18 cellular contexts compared by ENCODE assay signal in genomic region chr18:75309564-75309963, GRCh38.
DNase-seq lines count a peak whose midpoint lies in the region; ATAC-seq and TF ChIP-seq lines count a peak whose summit lies in the region.
"Had no signal": no experiment of that assay in that cellular context is flagged by ENCODE, and none has a peak within 500 bp of the region (broad histone marks: within the 10 kb centered on the region; RNA-seq: fewer than 3 reads in every experiment).

No MANE protein-coding gene starts in this region.

- H3K23ac ChIP-seq in H9 (ENCODE audit: insufficient read length, low read depth, low read length) = no peak overlapping the region

- H2AFZ ChIP-seq in H9 (ENCODE audit: low read length) (no peak overlapping the region), PC-9 (no peak overlapping the region)

- H3K27me3 Mint-ChIP-seq in H9 (ENCODE audit: low read depth) = no peaks in the 10 kb centered on the region

- POLR2A ChIA-PET in PC-9 (lab: Charles Lee; ENCODE audit: unreplicated experiment) = no interaction called here

- TF ChIP-seq CTCF in H9 (conservative IDR thresholded peaks at IDR 0.05) (peak; percentile 34; the same call in 1 of the 3 replicates), WERI-Rb-1 (IDR thresholded peaks at IDR 0.05; ENCODE audit: low read depth, low read length) (peak; percentile 29; the same call in 1 of the 2 replicates), fibroblast of villous mesenchyme (IDR thresholded peaks at IDR 0.05; ENCODE audit: insufficient read depth, low read depth, low read length) (peak; percentile 15), PC-9 (conservative IDR thresholded peaks at IDR 0.05) (no peak)

- H3K27me3 ChIP-seq in H9 (ENCODE audit: insufficient read depth, low read length) (no peaks in the 10 kb centered on the region), WERI-Rb-1 (ENCODE audit: insufficient read depth, low read depth, severe bottlenecking) (no peaks in the 10 kb centered on the region), PC-9 (ENCODE audit: insufficient read depth, low read depth) (peaks cover 76% of the 10 kb centered on the region)

- H2BK20ac ChIP-seq in H9 (ENCODE audit: low read depth, low read length, poor library complexity, severe bottlenecking) = no peak overlapping the region

- H3K27ac ChIP-seq in H9 (ENCODE audit: insufficient read length, low read depth, low read length) (no peak overlapping the region), WERI-Rb-1 (no peak overlapping the region), PC-9 (no peak overlapping the region)

- ATAC-seq in HG03196 (IDR thresholded peaks at IDR 0.05; ENCODE audit: unreplicated experiment) = no peak
- ATAC-seq: PC-3, Right ventricle myocardium inferior had no signal

- H4K91ac ChIP-seq in H9 (ENCODE audit: insufficient read length, low read depth, low read length) = no peak overlapping the region

- H3K9me3 Mint-ChIP-seq in H9 = peaks cover 9 to 17% of the 10 kb centered on the region in 2 experiments

- DNase-seq in Daoy (ENCODE audit: low read depth) (peak; percentile 20), H9 (no peak), WERI-Rb-1 (no peak), fibroblast of villous mesenchyme (ENCODE audit: low read depth) (peak; percentile 7), PC-9 (no peak), SKM-1 treated with dmso at 0.1 percent for 144 hours (lab: John Stamatoyannopoulos, UW; ENCODE audit: unreplicated experiment) (no peak)
- DNase-seq: ACHN, AML-193, COR-L47, KBM-7, MV-4-11, NCI-H1417 treated with DMSO at 0.1 percent for 48 hours, NCI-H1930, NCI-H748 treated with DMSO at 0.1 percent for 48 hours, PC-3, SK-N-SH had no signal

- H3K9ac ChIP-seq in H9 (ENCODE audit: extremely low read depth, insufficient read length, low read length) = no peak overlapping the region
- H3K9ac ChIP-seq: SK-N-SH had no signal

- CTCF ChIA-PET in PC-9 (lab: Charles Lee) = no interaction called here

- H3K4me3 Mint-ChIP-seq in H9 = no peak overlapping the region

- H3K14ac ChIP-seq in H9 (ENCODE audit: insufficient read depth, low read length) = no peak overlapping the region

- H2BK120ac ChIP-seq in H9 (ENCODE audit: low read depth, low read length, poor library complexity, severe bottlenecking) = no peak overlapping the region

- intact Hi-C loops in PC-9 (cut with micrococcal nuclease; ENCODE audit: unreplicated experiment) = no loop called here

- H3K18ac ChIP-seq in H9 (ENCODE audit: insufficient read length, low read depth, low read length) = no peak overlapping the region

- no peaks in the 10 kb centered on the region; a peak in 1 of 7 replicates for H3K36me3 Mint-ChIP-seq in H9 (ENCODE audit: insufficient read depth in 1 of 3, low read depth in 3 of 3)

- H3K4me1 ChIP-seq in H9 (ENCODE audit: insufficient read depth, low read length) (no peaks in the 10 kb centered on the region), PC-9 (replicated peaks; ENCODE audit: insufficient read depth) (no peaks in the 10 kb centered on the region)

- H3K4me2 ChIP-seq in H9 (ENCODE audit: insufficient read depth, insufficient read length, low read length) (no peak overlapping the region), PC-9 (no peak overlapping the region)
- H3K4me2 ChIP-seq: SK-N-SH had no signal

- no peaks in the 10 kb centered on the region for H3K79me1 ChIP-seq in H9 (ENCODE audit: insufficient read depth, low read depth, low read length, poor library complexity, severe bottlenecking)

- no peaks in the 10 kb centered on the region for H3K79me2 ChIP-seq in H9 (ENCODE audit: insufficient read depth, low read length)
- H3K79me2 ChIP-seq in PC-9 (ENCODE audit: low read depth) = no peaks in the 10 kb centered on the region

- H4K8ac ChIP-seq in H9 (replicated peaks; ENCODE audit: insufficient read length, low read depth, low read length) = no peak overlapping the region

- no peak overlapping the region for H2BK12ac ChIP-seq in H9 (ENCODE audit: insufficient read length, low read depth, low read length)

- H3K9me3 ChIP-seq in H9 (ENCODE audit: control insufficient read depth, low read depth, low read length) (no peaks in the 10 kb centered on the region), WERI-Rb-1 (ENCODE audit: severe bottlenecking) (no peaks in the 10 kb centered on the region), PC-9 (ENCODE audit: insufficient read depth, low read depth) (no peaks in the 10 kb centered on the region)
- H3K9me3 ChIP-seq: SK-N-SH had no signal

- no peak overlapping the region for H4K5ac ChIP-seq in H9 (ENCODE audit: insufficient read length, low read depth, low read length)

- H3K4ac ChIP-seq in H9 (ENCODE audit: low read depth, low read length) = no peak overlapping the region

- peak overlapping the region in 1 of 3 experiments; percentile 63; a peak in 1 of 7 replicates for H3K27ac Mint-ChIP-seq in H9

- no peaks in the 10 kb centered on the region for H3K4me1 Mint-ChIP-seq in H9

- WGBS in H9 (ENCODE audit: extremely low coverage, insufficient read length, low lambda C conversion rate) = no CpG with 5 or more reads among the region's 8 CpGs

- H3K4me3 ChIP-seq in WERI-Rb-1 (ENCODE audit: low read depth, low read length) = no peak overlapping the region
- H3K4me3 ChIP-seq in fibroblast of villous mesenchyme (ENCODE audit: low read depth, low read length) = no peak overlapping the region
- no peak overlapping the region for H3K4me3 ChIP-seq in PC-9

- H3K9me2 ChIP-seq in PC-9 (ENCODE audit: insufficient read depth) = no peaks in the 10 kb centered on the region
- H3K9me2 ChIP-seq: SK-N-SH had no signal

- H3T11ph ChIP-seq in H9 (ENCODE audit: low read length) = no peak overlapping the region

- H3K56ac ChIP-seq in H9 (ENCODE audit: insufficient read length, low read depth, low read length) = no peak overlapping the region

- H2BK15ac ChIP-seq in H9 (ENCODE audit: low read depth, low read length) = no peak overlapping the region

- H2BK5ac ChIP-seq in H9 (ENCODE audit: insufficient read length, low read length) = no peak overlapping the region

- H4K20me1 ChIP-seq in H9 (ENCODE audit: control insufficient read depth, insufficient read depth, insufficient read length) (no peaks in the 10 kb centered on the region), PC-9 (ENCODE audit: insufficient read depth) (no peaks in the 10 kb centered on the region)

- H2AK5ac ChIP-seq in H9 (ENCODE audit: insufficient read length, low read length) = no peak overlapping the region

- H3K36me3 ChIP-seq in WERI-Rb-1 = no peaks in the 10 kb centered on the region
- H3K36me3 ChIP-seq in PC-9 (ENCODE audit: low read depth) = no peaks in the 10 kb centered on the region

- H3F3A ChIP-seq in PC-9 (ENCODE audit: insufficient read depth, low read depth) = no peaks in the 10 kb centered on the region

- H3K23me2 ChIP-seq in H9 (ENCODE audit: insufficient read length, low read depth, low read length, poor library complexity, severe bottlenecking) = no peaks in the 10 kb centered on the region

- BruUV-seq in PC-9 (replicated peaks; lab: Mats Ljungman, UMichigan) = no TSS peak

Comparison
In these comparisons a context has a peak if more than half of its experiments do, and no peak if none do; other contexts are left out.
1. DNase-seq: peak in Daoy (single experiment) and fibroblast of villous mesenchyme (single experiment); none in H9 (single experiment), WERI-Rb-1 (single experiment), PC-9 (0 of 2) and SKM-1 treated with dmso at 0.1 percent for 144 hours (single experiment).